ENCODE assay signal across 8 cellular contexts in the genomic region with DNA sequence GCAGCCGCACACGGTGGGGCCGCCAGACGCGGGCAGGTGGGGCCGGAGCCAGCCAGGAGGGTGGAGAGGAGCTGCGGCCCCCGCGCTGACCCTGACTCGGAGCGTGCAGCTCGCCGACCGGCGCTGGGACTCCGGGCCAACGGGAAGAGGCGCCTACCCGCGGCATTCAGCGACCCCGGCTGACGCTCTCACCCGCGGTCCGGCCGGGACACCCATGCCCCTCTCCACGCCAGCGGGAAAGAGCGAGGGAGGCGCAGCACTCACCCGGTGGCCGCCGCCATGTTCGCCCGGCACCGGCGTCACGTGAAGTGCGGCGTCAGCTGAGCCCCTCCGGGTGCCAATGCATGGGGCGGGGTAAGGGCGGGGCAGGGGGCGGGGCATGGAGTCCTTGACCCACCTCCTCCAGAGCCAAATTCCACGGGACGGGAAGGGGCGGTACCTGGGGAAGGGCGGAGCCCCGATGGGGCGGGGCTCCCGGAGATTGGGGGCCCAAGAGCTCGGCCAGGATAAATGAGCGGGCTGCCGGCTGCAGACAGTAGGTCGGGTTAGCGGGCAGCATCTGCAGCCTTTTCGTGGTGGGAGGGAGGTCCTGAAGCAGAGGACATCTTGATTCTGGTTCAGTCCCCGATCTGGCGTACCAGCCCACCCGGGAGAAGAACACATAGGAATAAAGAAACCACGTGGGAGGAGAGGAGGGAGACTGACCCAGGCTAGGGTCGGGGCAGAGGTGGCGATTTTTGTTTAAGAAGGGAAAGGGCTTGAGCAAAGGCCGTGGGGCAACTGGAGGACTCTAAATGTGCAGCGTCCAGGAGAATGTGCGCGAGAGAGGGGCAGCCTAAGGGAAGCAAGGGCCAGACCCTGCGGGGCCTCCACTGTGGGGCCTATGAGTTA. TPM values are rescaled to one million over a fixed set of nuclear protein-coding genes. Genes with fewer than 3 reads are reported as not detected.
DNase-seq lines count a peak whose midpoint lies in the region; ATAC-seq and TF ChIP-seq lines count a peak whose summit lies in the region.

A gene (minus strand): TSS at position 312 of the 891 bp plus-strand sequence. CDS start 31 bp downstream, at position 281.

- H3K9ac ChIP-seq in mammary epithelial cell (ENCODE audit: insufficient read depth, low read length): peak within 1 kb of the TSS; percentile 57

- H3K27me3 ChIP-seq in mammary epithelial cell (ENCODE audit: insufficient read depth, low read length): no peaks in the 10 kb centered on the region

- no TSS peak for BruUV-seq in mammary epithelial cell (replicated peaks; lab: Mats Ljungman, UMichigan)

- no peaks in the 10 kb centered on the region for H3K9me3 ChIP-seq in mammary epithelial cell (replicated peaks; ENCODE audit: insufficient read depth, low read length)

- TF ChIP-seq CTCF in WI38 (IDR thresholded peaks at IDR 0.05; ENCODE audit: low read depth, low read length) (no peak), mammary epithelial cell (conservative IDR thresholded peaks at IDR 0.05 in 1 of 2, IDR thresholded peaks at IDR 0.05 in 1 of 2; ENCODE audit: extremely low read depth in 1 of 2, insufficient read depth in 1 of 2, low read depth in 1 of 2, low read length in 2 of 2) (no peak)

- in situ Hi-C loops in mammary epithelial cell (cut with MboI; ENCODE audit: low sequenced_read_pairs in 2 of 2): no loop called here

- H3K36me3 ChIP-seq in mammary epithelial cell (ENCODE audit: insufficient read depth, low read length): no peaks in the 10 kb centered on the region

- no peaks in the 10 kb centered on the region for H3K4me1 ChIP-seq in mammary epithelial cell (ENCODE audit: insufficient read depth, low read length)

- peak within 1 kb of the TSS; percentile 97 for H2AFZ ChIP-seq in mammary epithelial cell (ENCODE audit: low read depth, low read length)

- CTCF ChIA-PET in mammary epithelial cell (lab: Charles Lee; ENCODE audit: low non-redundant PET): no interaction called here

- H4K20me1 ChIP-seq in mammary epithelial cell (ENCODE audit: insufficient read depth, low read length): no peaks in the 10 kb centered on the region

- peak within 1 kb of the TSS; percentile 88 for H3K4me3 ChIP-seq in WI38 (ENCODE audit: low read depth, low read length)
- H3K4me3 ChIP-seq in mammary epithelial cell (replicated peaks in 1 of 3; ENCODE audit: insufficient read depth in 1 of 3, low read depth in 2 of 3, low read length in 3 of 3): peak within 1 kb of the TSS; percentile 77 to 96 (median 89)

- 4% methylated on average over 10 of the region's 69 CpGs for WGBS in mammary epithelial cell (ENCODE audit: low coverage, missing lambda C conversion rate)

- ATAC-seq in GM18858 (IDR thresholded peaks at IDR 0.05; ENCODE audit: unreplicated experiment): peak; percentile 79
- ATAC-seq in HG03095 (IDR thresholded peaks at IDR 0.05; ENCODE audit: unreplicated experiment): peak; percentile 87

- peak within 1 kb of the TSS; percentile 88 for H3K4me2 ChIP-seq in mammary epithelial cell (ENCODE audit: insufficient read depth, low read depth, low read length)

- peak; percentile 79 for DNase-seq in A172 (ENCODE audit: low spot score)
- DNase-seq in NCI-H2171 treated with DMSO at 0.1 percent for 48 hours (lab: John Stamatoyannopoulos, UW): peak; percentile 79
- peak; percentile 76 for DNase-seq in mammary epithelial cell
- DNase-seq in iPS-NIHi7 (ENCODE audit: extremely low spot score): peak; percentile 100
- peak; percentile 72 for DNase-seq in smooth muscle cell of the brain vasculature (ENCODE audit: low read depth, low spot score)

- peaks cover 6% of the 10 kb centered on the region for H3K79me2 ChIP-seq in mammary epithelial cell (ENCODE audit: insufficient read depth, low read length)

- peak within 1 kb of the TSS; percentile 16 for H3K27ac ChIP-seq in mammary epithelial cell (ENCODE audit: insufficient read depth, low read depth, low read length)

- dilution Hi-C loops in mammary epithelial cell (cut with HindIII; ENCODE audit: low sequenced_read_pairs): no loop called here

- intact Hi-C loops in mammary epithelial cell (cut with micrococcal nuclease): no loop called here

RNA-seq across cellular contexts. Expression of the gene that starts here (rescaled TPM):
- total RNA-seq in A172 (2014; rRNA removed; shearing (Covaris generic)): 72.3 and 84.1 TPM in 2 replicates
- total RNA-seq in mammary epithelial cell: 10 to 100 TPM; 28.2 to 33.5 TPM
- polyA plus RNA-seq in mammary epithelial cell: 39.2 TPM
- 25.9 TPM for polyA minus RNA-seq in mammary epithelial cell

Comparison
In these comparisons a context has a peak if more than half of its experiments do, and no peak if none do; other contexts are left out.
1. Peak in every context shown above with its lines: DNase-seq, ATAC-seq, H3K4me3 ChIP-seq and H3K27ac ChIP-seq.